ENCODE assay signal across 23 cellular contexts in the genomic region with DNA sequence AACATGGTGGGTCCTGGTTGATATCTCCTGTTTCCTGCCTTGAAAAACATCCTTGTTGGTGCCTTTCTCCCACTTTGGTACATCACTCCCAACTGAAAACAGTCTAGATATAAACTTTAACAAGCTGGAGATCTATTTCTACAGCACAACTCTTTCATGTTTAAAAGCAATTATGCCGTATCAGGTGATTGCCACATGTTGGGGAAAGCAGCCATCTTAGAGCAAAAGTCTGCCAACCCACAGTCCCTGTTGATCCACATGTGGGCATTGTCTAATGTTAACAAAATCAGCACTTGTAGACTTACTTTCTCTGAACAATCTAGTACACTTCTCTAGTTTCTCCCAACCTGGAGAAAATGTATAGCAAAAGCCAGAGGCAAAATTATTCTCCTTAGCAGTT.
DNase-seq lines count a peak whose midpoint lies in the region; ATAC-seq and TF ChIP-seq lines count a peak whose summit lies in the region.
"Had no signal": no experiment of that assay in that cellular context is flagged by ENCODE, and none has a peak within 500 bp of the region (broad histone marks: within the 10 kb centered on the region; RNA-seq: fewer than 3 reads in every experiment).

No MANE protein-coding gene starts in this region.

- H4K20me1 ChIP-seq in PC-3 (ENCODE audit: low read length): no peaks in the 10 kb centered on the region
- H4K20me1 ChIP-seq: BLaER1 had no signal

- no peak overlapping the region for H3K4me2 ChIP-seq in PC-3 (ENCODE audit: low read length)
- H3K4me2 ChIP-seq: A549, BLaER1 had no signal

- intact Hi-C loops in PC-3 (cut with micrococcal nuclease): no loop called here
- intact Hi-C loops in gastrocnemius medialis (cut with DNase I; ENCODE audit: low total_unique reads): no loop called here

- in situ Hi-C loops in gastrocnemius medialis (cut with MboI; ENCODE audit: low sequenced_read_pairs in 4 of 4): no loop called here

- POLR2A ChIA-PET in PC-3 (lab: Charles Lee; ENCODE audit: unreplicated experiment): no interaction called here

- H3K9me3 ChIP-seq in muscle layer of colon (ENCODE audit: low read length) (no peaks in the 10 kb centered on the region), PC-3 (ENCODE audit: low read length) (no peaks in the 10 kb centered on the region), gastrocnemius medialis (no peaks in the 10 kb centered on the region)
- H3K9me3 ChIP-seq: A549, BLaER1 had no signal

- no peaks in the 10 kb centered on the region for H3K9me2 ChIP-seq in PC-3 (replicated peaks; ENCODE audit: low read length)

- H3K27ac ChIP-seq in muscle layer of colon (ENCODE audit: low read depth, low read length): peak overlapping the region; percentile 30
- no peak overlapping the region for H3K27ac ChIP-seq in PC-3 (ENCODE audit: low read length)
- no peak overlapping the region for H3K27ac ChIP-seq in gastrocnemius medialis
- H3K27ac ChIP-seq: A549, BLaER1, C4-2B had no signal

- no peak overlapping the region for H2AFZ ChIP-seq in PC-3 (ENCODE audit: low read length)

- H3K36me3 ChIP-seq in muscle layer of colon (ENCODE audit: insufficient read depth, low read length) (no peaks in the 10 kb centered on the region), PC-3 (ENCODE audit: low read depth, low read length) (no peaks in the 10 kb centered on the region), gastrocnemius medialis (no peaks in the 10 kb centered on the region)
- H3K36me3 ChIP-seq: BLaER1 had no signal

- no peaks in the 10 kb centered on the region for H3K27me3 ChIP-seq in muscle layer of colon (ENCODE audit: control insufficient read depth in 1 of 2, insufficient read depth in 2 of 2, low read length in 2 of 2)
- H3K27me3 ChIP-seq in PC-3 (ENCODE audit: low read length): peaks cover 70% of the 10 kb centered on the region
- no peaks in the 10 kb centered on the region for H3K27me3 ChIP-seq in gastrocnemius medialis
- H3K27me3 ChIP-seq: BLaER1 had no signal

- ATAC-seq in GM18511 (IDR thresholded peaks at IDR 0.05; ENCODE audit: unreplicated experiment): no peak
- no peak for ATAC-seq in PC-3
- no peak for ATAC-seq in gastrocnemius medialis
- ATAC-seq: A549, GM12878, HCT116 had no signal

- peaks cover 7% of the 10 kb centered on the region for H3K4me1 ChIP-seq in muscle layer of colon (ENCODE audit: insufficient read depth, low read length)
- no peaks in the 10 kb centered on the region for H3K4me1 ChIP-seq in PC-3 (ENCODE audit: insufficient read depth, low read length)
- H3K4me1 ChIP-seq in gastrocnemius medialis: no peaks in the 10 kb centered on the region
- H3K4me1 ChIP-seq: A549, BLaER1 had no signal

- H3K9ac ChIP-seq in muscle layer of colon (ENCODE audit: low read length) (no peak overlapping the region), PC-3 (ENCODE audit: low read length) (no peak overlapping the region)
- H3K9ac ChIP-seq: BLaER1 had no signal

- TF ChIP-seq CTCF in AG10803 (conservative IDR thresholded peaks at IDR 0.05; ENCODE audit: low read length) (no peak), PC-3 (conservative IDR thresholded peaks at IDR 0.05; ENCODE audit: low read depth, low read length) (no peak), gastrocnemius medialis (IDR thresholded peaks at IDR 0.05 in 4 of 5, conservative IDR thresholded peaks at IDR 0.05 in 1 of 5) (no peak)

- BruUV-seq in PC-3 (replicated peaks; lab: Mats Ljungman, UMichigan): no TSS peak

- DNase-seq in AG10803 (ENCODE audit: low read depth): peak; percentile 10
- peak; percentile 60 for DNase-seq in H4 (ENCODE audit: low spot score)
- peak; percentile 30 for DNase-seq in fibroblast of gingiva (ENCODE audit: low read depth)
- DNase-seq in PC-3: no peak
- DNase-seq in NCI-H1105 treated with DMSO at 0.1 percent for 48 hours (lab: John Stamatoyannopoulos, UW): no peak
- no peak for DNase-seq in gastrocnemius medialis
- DNase-seq: 8988T; ACHN; CD4-positive, CD25-positive, alpha-beta regulatory T cell; CD8-positive, alpha-beta memory T cell; DMS 273 treated with DMSO at 0.1 percent for 48 hours; DMS79; EL; GDM1; GOT3; H9 had no signal

- H3K4me3 ChIP-seq in AG10803 (ENCODE audit: low read length) (no peak overlapping the region), muscle layer of colon (ENCODE audit: low read depth in 1 of 2, low read length in 2 of 2) (no peak overlapping the region), PC-3 (ENCODE audit: low read length) (no peak overlapping the region), gastrocnemius medialis (no peak overlapping the region)
- H3K4me3 ChIP-seq: A549, BLaER1, GM12878 had no signal

- no peak for TF ChIP-seq POLR2A in gastrocnemius medialis (IDR thresholded peaks at IDR 0.05)

- CTCF ChIA-PET in PC-3 (lab: Charles Lee): no interaction called here

- no peaks in the 10 kb centered on the region for H3K79me2 ChIP-seq in PC-3 (ENCODE audit: low read length)

- H3F3A ChIP-seq in PC-3 (ENCODE audit: low read length, unreplicated experiment): no peaks in the 10 kb centered on the region

Comparison
In these comparisons a context has a peak if more than half of its experiments do, and no peak if none do; other contexts are left out.
1. DNase-seq: peak in AG10803 (single experiment), H4 (single experiment) and fibroblast of gingiva (single experiment); none in PC-3 (single experiment), NCI-H1105 treated with DMSO at 0.1 percent for 48 hours (single experiment) and gastrocnemius medialis (0 of 2).